ENCODE assay signal across 8 cellular contexts in the genomic region with DNA sequence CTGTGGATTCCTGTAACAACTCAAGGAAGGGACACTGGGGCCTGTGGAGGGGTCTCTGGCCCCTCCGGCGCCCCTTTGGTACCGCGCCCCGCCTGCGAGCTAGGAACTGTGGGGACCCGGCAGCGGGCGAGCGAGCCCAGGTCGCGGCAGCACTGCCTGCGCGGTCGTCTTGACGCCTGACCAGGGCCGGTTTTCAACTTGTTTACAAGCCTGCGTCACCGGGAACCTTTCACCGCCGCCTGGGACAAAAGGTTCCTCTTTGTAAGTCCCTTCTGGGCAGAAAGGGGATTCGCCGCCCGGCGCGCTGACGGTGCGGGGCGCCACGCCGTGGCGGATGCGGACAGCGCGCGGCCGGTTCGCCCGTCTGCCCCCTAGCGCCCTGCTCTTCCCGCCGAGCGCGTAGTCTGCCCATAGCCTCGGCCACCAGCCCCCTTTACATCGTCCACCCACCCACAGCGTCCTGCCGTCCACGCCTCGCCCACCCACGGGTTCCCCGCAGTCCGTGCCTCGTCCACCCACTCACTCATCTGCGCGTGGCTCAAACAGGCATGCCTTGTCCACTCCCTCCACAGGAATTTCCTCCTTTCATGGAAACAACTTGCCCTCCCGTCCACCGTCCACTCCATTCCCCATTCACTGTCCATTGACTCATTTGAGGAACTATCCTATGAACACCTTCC. TPM values are rescaled to one million over a fixed set of nuclear protein-coding genes. Genes with fewer than 3 reads are reported as not detected.
DNase-seq lines count a peak whose midpoint lies in the region; ATAC-seq, FAIRE-seq and TF ChIP-seq lines count a peak whose summit lies in the region.

No MANE protein-coding gene starts in this region.

- H3K36me3 ChIP-seq in astrocyte (ENCODE audit: insufficient read depth, low read length): no peaks in the 10 kb centered on the region

- H2AFZ ChIP-seq in astrocyte (ENCODE audit: low read depth, low read length): peak overlapping the region; percentile 73

- H3K27ac ChIP-seq in astrocyte (ENCODE audit: low read depth, low read length): no peak overlapping the region
- H3K27ac ChIP-seq in right cardiac atrium (ENCODE audit: low read length): peak overlapping the region; percentile 72

- DNase-seq in AG08396 (ENCODE audit: low spot score): peak; percentile 92
- peak in 68 of 76 experiments; percentile 6 to 70 (median 54) for DNase-seq in HUDEP-2 (lab: John Stamatoyannopoulos, UW; ENCODE audit: unreplicated experiment in 76 of 76)
- DNase-seq in RKO (ENCODE audit: low spot score): peak; percentile 82
- DNase-seq in astrocyte (ENCODE audit: low read depth): peak; percentile 59
- DNase-seq in right cardiac atrium: peak; percentile 95 to 97 (median 95)
- DNase-seq in posterior cingulate gyrus: peak; percentile 74 to 98 (median 88)
- no peak for DNase-seq in NCI-H1436 (lab: John Stamatoyannopoulos, UW)

- intact Hi-C loops in right cardiac atrium (cut with DNase I) (loop anchor here (2.0 to 5.0 kb wide), 4 partner anchors 127 to 257 kb away; no protein-coding TSS in a partner anchor), posterior cingulate gyrus (cut with DNase I) (loop anchor here (1.0 to 2.0 kb wide), 4 partner anchors 32 to 256 kb away; a partner anchor contains a TSS)

- H3K4me2 ChIP-seq in astrocyte (ENCODE audit: low read length): peak overlapping the region; percentile 88

- H3K79me2 ChIP-seq in astrocyte (ENCODE audit: insufficient read depth, low read length): no peaks in the 10 kb centered on the region

- H3K4me1 Mint-ChIP-seq in astrocyte (ENCODE audit: low read depth, unreplicated experiment): peaks cover 2% of the 10 kb centered on the region

- H3K9me3 Mint-ChIP-seq in astrocyte (ENCODE audit: unreplicated experiment): peaks cover 8% of the 10 kb centered on the region

- no peaks in the 10 kb centered on the region for H3K36me3 Mint-ChIP-seq in astrocyte (ENCODE audit: low read depth, unreplicated experiment)

- H3K4me1 ChIP-seq in astrocyte (ENCODE audit: insufficient read depth, low read length) (no peaks in the 10 kb centered on the region), right cardiac atrium (ENCODE audit: control insufficient read depth, insufficient read depth, low read length) (no peaks in the 10 kb centered on the region)

- ATAC-seq in GM18861 (IDR thresholded peaks at IDR 0.05; ENCODE audit: unreplicated experiment): peak; percentile 79
- ATAC-seq in right cardiac atrium: peak; percentile 97

- peaks cover 27% of the 10 kb centered on the region for H3K27me3 ChIP-seq in astrocyte (ENCODE audit: insufficient read depth, low read length)
- H3K27me3 ChIP-seq in right cardiac atrium (ENCODE audit: control insufficient read depth, insufficient read depth): no peaks in the 10 kb centered on the region

- H3K27me3 Mint-ChIP-seq in astrocyte (ENCODE audit: low read depth, unreplicated experiment): peaks cover 52% of the 10 kb centered on the region

- H3K9me3 ChIP-seq in astrocyte (ENCODE audit: insufficient read depth, low read depth, low read length): no peaks in the 10 kb centered on the region
- no peaks in the 10 kb centered on the region for H3K9me3 ChIP-seq in right cardiac atrium (ENCODE audit: control insufficient read depth, low read length)

- H3K9ac ChIP-seq in astrocyte (ENCODE audit: low read length): peak overlapping the region; percentile 66

- H3K4me3 Mint-ChIP-seq in astrocyte (ENCODE audit: unreplicated experiment): peak overlapping the region; percentile 66

- peak overlapping the region; percentile 23 for H3K27ac Mint-ChIP-seq in astrocyte (ENCODE audit: unreplicated experiment)

- peak overlapping the region; percentile 57 for H3K4me3 ChIP-seq in astrocyte (ENCODE audit: insufficient read depth, low read depth, low read length)
- H3K4me3 ChIP-seq in right cardiac atrium (ENCODE audit: low read length): no peak overlapping the region

- 2% methylated on average over 58 of the region's 58 CpGs for WGBS in right cardiac atrium

- TF ChIP-seq CTCF in astrocyte (IDR thresholded peaks at IDR 0.05; ENCODE audit: insufficient read depth, low read depth, low read length): peak; percentile 56

- no peaks in the 10 kb centered on the region for H4K20me1 ChIP-seq in astrocyte (ENCODE audit: insufficient read depth, low read length)

- no peak for FAIRE-seq in astrocyte (lab: Jason Lieb, UNC)

RNA-seq across cellular contexts. Expression of a gene that starts 5.5 kb away (rescaled TPM):
- total RNA-seq in astrocyte: not detected in 2 replicates
- not detected for total RNA-seq in right cardiac atrium
- not detected for polyA plus RNA-seq in right cardiac atrium

RNA-seq across cellular contexts. Expression of a gene that starts 32.0 kb away (rescaled TPM):
- total RNA-seq in astrocyte (0.29 and 0.34 TPM in 2 replicates), right cardiac atrium (10 to 100 TPM; 24.0 to 38.4 (median 31.1) TPM)
- polyA plus RNA-seq in right cardiac atrium: 36.2 TPM

Comparison
In these comparisons a context has a peak if more than half of its experiments do, and no peak if none do; other contexts are left out.
1. RNA of a gene that starts 32.0 kb away (total RNA-seq): 24.0 to 38.4 TPM in right cardiac atrium; 0.29 to 0.34 TPM in astrocyte; every median in the first group is over 10 times any median in the second.